In the genomic region with DNA sequence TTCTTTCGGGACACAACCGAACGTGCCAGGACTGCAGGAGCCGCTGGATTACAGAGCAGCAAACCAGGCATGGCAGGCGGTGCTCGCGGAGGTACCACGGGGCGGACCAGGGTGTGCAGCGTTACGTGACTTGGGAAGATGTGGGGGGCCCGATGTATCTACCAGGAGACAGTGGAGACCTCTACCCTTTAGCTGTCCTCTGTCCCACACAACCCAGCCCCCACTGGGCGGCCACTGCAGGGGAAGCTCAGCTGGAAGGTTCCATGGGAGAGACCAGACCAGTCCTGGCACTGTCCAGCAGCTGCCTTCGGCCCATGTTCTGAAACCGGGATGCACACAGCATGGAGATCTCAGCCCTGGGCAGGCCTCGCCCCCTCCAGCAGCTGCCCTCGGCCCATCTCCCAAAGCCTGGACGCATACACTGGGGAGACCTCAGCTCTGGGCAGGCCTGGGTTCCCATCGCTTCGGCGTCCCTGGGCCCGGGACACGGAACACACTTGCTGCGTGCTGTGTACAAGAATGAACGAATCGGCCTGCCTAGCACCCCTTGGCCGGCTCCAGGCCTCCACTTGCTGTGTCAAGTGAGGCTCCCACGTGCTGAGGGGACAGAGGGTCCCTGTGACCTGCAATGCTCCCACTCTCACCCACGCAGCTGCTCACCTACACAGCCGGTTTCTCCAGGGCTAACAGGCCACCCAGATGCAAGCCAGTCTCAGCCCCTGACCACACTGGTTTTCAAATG, we compare ENCODE assay signal across 2 cellular contexts.
TF ChIP-seq lines count a peak whose summit lies in the region.

No MANE protein-coding gene starts in this region.

TF ChIP-seq in GM23338, 12 proteins besides CTCF, POLR2A, EP300 and RAD21 (continued from another document):
- TF ChIP-seq ZNF462 (CRISPR knock-in tag; IDR thresholded peaks at IDR 0.05) (no peak), EZH2phosphoT487 (IDR thresholded peaks at IDR 0.05; ENCODE audit: unreplicated experiment) (no peak), ZNF331 (CRISPR knock-in tag; IDR thresholded peaks at IDR 0.05; ENCODE audit: low read depth) (no peak), JUNB (IDR thresholded peaks at IDR 0.05; ENCODE audit: unreplicated experiment) (no peak), NANOG (IDR thresholded peaks at IDR 0.05; ENCODE audit: borderline replicate concordance) (no peak), POLR2AphosphoS5 (IDR thresholded peaks at IDR 0.05; ENCODE audit: low read depth) (no peak), STAT1 (IDR thresholded peaks at IDR 0.05; ENCODE audit: unreplicated experiment) (no peak), ZNF114 (CRISPR knock-in tag; IDR thresholded peaks at IDR 0.05) (no peak)

TF ChIP-seq in SK-N-SH, 30 proteins besides CTCF, POLR2A, EP300 and RAD21 (continued from another document):
- no peak for TF ChIP-seq USF2 (IDR thresholded peaks at IDR 0.05; ENCODE audit: borderline replicate concordance, low read depth, low read length)
- TF ChIP-seq SMC3 (IDR thresholded peaks at IDR 0.05; ENCODE audit: low read depth, low read length) = no peak
- TF ChIP-seq ELF1 (IDR thresholded peaks at IDR 0.05) = no peak
- no peak for TF ChIP-seq POLR2AphosphoS5 (IDR thresholded peaks at IDR 0.05; ENCODE audit: low read depth, low read length)
- TF ChIP-seq JUND (IDR thresholded peaks at IDR 0.05) = no peak
- TF ChIP-seq TEAD4 (IDR thresholded peaks at IDR 0.05; ENCODE audit: borderline replicate concordance, insufficient read depth) = no peak
- TF ChIP-seq SIN3A (IDR thresholded peaks at IDR 0.05; ENCODE audit: borderline replicate concordance, low read depth, low read length) = no peak
- TF ChIP-seq, protein P1, sequence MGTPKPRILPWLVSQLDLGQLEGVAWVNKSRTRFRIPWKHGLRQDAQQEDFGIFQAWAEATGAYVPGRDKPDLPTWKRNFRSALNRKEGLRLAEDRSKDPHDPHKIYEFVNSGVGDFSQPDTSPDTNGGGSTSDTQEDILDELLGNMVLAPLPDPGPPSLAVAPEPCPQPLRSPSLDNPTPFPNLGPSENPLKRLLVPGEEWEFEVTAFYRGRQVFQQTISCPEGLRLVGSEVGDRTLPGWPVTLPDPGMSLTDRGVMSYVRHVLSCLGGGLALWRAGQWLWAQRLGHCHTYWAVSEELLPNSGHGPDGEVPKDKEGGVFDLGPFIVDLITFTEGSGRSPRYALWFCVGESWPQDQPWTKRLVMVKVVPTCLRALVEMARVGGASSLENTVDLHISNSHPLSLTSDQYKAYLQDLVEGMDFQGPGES (IDR thresholded peaks at IDR 0.05; ENCODE audit: low read depth, low read length) = no peak
- TF ChIP-seq TAF1 (IDR thresholded peaks at IDR 0.05; ENCODE audit: borderline replicate concordance, low read depth, low read length) = no peak
- TF ChIP-seq, protein P2, sequence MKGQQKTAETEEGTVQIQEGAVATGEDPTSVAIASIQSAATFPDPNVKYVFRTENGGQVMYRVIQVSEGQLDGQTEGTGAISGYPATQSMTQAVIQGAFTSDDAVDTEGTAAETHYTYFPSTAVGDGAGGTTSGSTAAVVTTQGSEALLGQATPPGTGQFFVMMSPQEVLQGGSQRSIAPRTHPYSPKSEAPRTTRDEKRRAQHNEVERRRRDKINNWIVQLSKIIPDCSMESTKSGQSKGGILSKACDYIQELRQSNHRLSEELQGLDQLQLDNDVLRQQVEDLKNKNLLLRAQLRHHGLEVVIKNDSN (IDR thresholded peaks at IDR 0.05; ENCODE audit: borderline replicate concordance, low read depth) = no peak
- TF ChIP-seq RCOR1 (IDR thresholded peaks at IDR 0.05; ENCODE audit: low read length) = no peak
- no peak for TF ChIP-seq EZH2phosphoT487 (IDR thresholded peaks at IDR 0.05; ENCODE audit: borderline replicate concordance, low read depth)
- no peak for TF ChIP-seq GATA2 (CRISPR knock-in tag; IDR thresholded peaks at IDR 0.05)
- no peak for TF ChIP-seq CHD2 (IDR thresholded peaks at IDR 0.05; ENCODE audit: low read length, partially characterized antibody)
- no peak for TF ChIP-seq RXRA (IDR thresholded peaks at IDR 0.05; ENCODE audit: borderline replicate concordance, low read depth)
